13 cellular contexts compared by ENCODE assay signal in genomic region chr17:45424769-45425124, GRCh38. TPM values are rescaled to one million over a fixed set of nuclear protein-coding genes. Genes with fewer than 3 reads are reported as not detected.
DNase-seq lines count a peak whose midpoint lies in the region; ATAC-seq, FAIRE-seq and TF ChIP-seq lines count a peak whose summit lies in the region.
"Had no signal": no experiment of that assay in that cellular context is flagged by ENCODE, and none has a peak within 500 bp of the region (broad histone marks: within the 10 kb centered on the region; RNA-seq: fewer than 3 reads in every experiment).

No MANE protein-coding gene starts in this region.

- POLR2A ChIA-PET in MCF 10A (lab: Yijun Ruan, JAX) = interaction anchor here (1.1 to 2.4 kb wide), 4 partner anchors 8 to 217 kb away, joined by 3 to 10 read pairs (median 5); no protein-coding TSS in a partner anchor

- TF ChIP-seq CTCF in H9 (conservative IDR thresholded peaks at IDR 0.05) (no peak), MCF 10A (IDR thresholded peaks at IDR 0.05; ENCODE audit: unreplicated experiment) (no peak), kidney (IDR thresholded peaks at IDR 0.05; ENCODE audit: borderline replicate concordance, extremely low read depth, insufficient read depth) (no peak), tibial nerve (IDR thresholded peaks at IDR 0.05) (no peak)

- intact Hi-C loops in MCF 10A (cut with micrococcal nuclease) = loop anchor here (5.0 kb wide), 1 partner anchor 428 kb away; no protein-coding TSS in a partner anchor
- intact Hi-C loops in kidney (cut with DNase I) = no loop called here

- H2BK15ac ChIP-seq in H9 (ENCODE audit: low read depth, low read length) = no peak overlapping the region

- no peak overlapping the region for H2BK20ac ChIP-seq in H9 (ENCODE audit: low read depth, low read length, poor library complexity, severe bottlenecking)

- H4K5ac ChIP-seq in H9 (ENCODE audit: insufficient read length, low read depth, low read length) = no peak overlapping the region

- H3K27ac ChIP-seq in H9 (ENCODE audit: insufficient read length, low read depth, low read length) (no peak overlapping the region), kidney (ENCODE audit: low read depth in 2 of 2, low read length in 2 of 2) (peak overlapping the region; percentile 57 to 59), skin epidermis (peak overlapping the region in 12 of 21 experiments; percentile 8 to 73 (median 64)), tibial nerve (peak overlapping the region in 1 of 4 donors; percentile 77)

- H3K23ac ChIP-seq in H9 (ENCODE audit: insufficient read length, low read depth, low read length) = no peak overlapping the region

- H3K9ac ChIP-seq in H9 (ENCODE audit: extremely low read depth, insufficient read length, low read length) (no peak overlapping the region), kidney (ENCODE audit: low read length in 2 of 2) (peak overlapping the region in 1 of 2 donors; percentile 69)

- no TSS peak for BruUV-seq in MCF 10A (replicated peaks; lab: Mats Ljungman, UMichigan)

- H2BK5ac ChIP-seq in H9 (ENCODE audit: insufficient read length, low read length) = no peak overlapping the region

- H3K79me1 ChIP-seq in H9 (ENCODE audit: insufficient read depth, low read depth, low read length, poor library complexity, severe bottlenecking) = no peaks in the 10 kb centered on the region

- no peaks in the 10 kb centered on the region for H3K36me3 ChIP-seq in kidney (ENCODE audit: control insufficient read depth in 1 of 2, insufficient read depth in 2 of 2, low read length in 2 of 2)
- no peaks in the 10 kb centered on the region for H3K36me3 ChIP-seq in tibial nerve

- peaks cover 25 to 33% of the 10 kb centered on the region in 2 experiments for H3K4me1 Mint-ChIP-seq in H9
- H3K4me1 Mint-ChIP-seq in MCF 10A (ENCODE audit: insufficient read depth, unreplicated experiment) = peaks cover 28% of the 10 kb centered on the region
- peaks cover 8 to 15% of the 10 kb centered on the region in 2 donors for H3K4me1 Mint-ChIP-seq in effector memory CD8-positive, alpha-beta T cell (ENCODE audit: low read depth in 2 of 2)

- H3K79me2 ChIP-seq in H9 (ENCODE audit: insufficient read depth, low read length) = no peaks in the 10 kb centered on the region

- H2AFZ ChIP-seq in H9 (ENCODE audit: low read length) = no peak overlapping the region

- no peak overlapping the region for H3K14ac ChIP-seq in H9 (ENCODE audit: insufficient read depth, low read length)

- H3K36me3 Mint-ChIP-seq in H9 (ENCODE audit: insufficient read depth in 1 of 3, low read depth in 3 of 3) (peaks cover 0 to 6% (median 3%) of the 10 kb centered on the region in 3 experiments; a peak in 3 of 7 replicates), MCF 10A (ENCODE audit: insufficient read depth, unreplicated experiment) (peaks cover 32% of the 10 kb centered on the region)
- H3K36me3 Mint-ChIP-seq in effector memory CD8-positive, alpha-beta T cell (ENCODE audit: insufficient read depth) = no peaks in the 10 kb centered on the region

- TF ChIP-seq EP300 in tibial nerve (IDR thresholded peaks at IDR 0.05) = no peak

- peak overlapping the region in 2 of 3 experiments; percentile 9 to 70; a peak in 3 of 7 replicates for H3K27ac Mint-ChIP-seq in H9
- peak overlapping the region; percentile 50 for H3K27ac Mint-ChIP-seq in MCF 10A (ENCODE audit: low read depth, unreplicated experiment)
- no peak overlapping the region for H3K27ac Mint-ChIP-seq in effector memory CD8-positive, alpha-beta T cell

- H2BK12ac ChIP-seq in H9 (ENCODE audit: insufficient read length, low read depth, low read length) = no peak overlapping the region

- H3K9me3 ChIP-seq in H9 (ENCODE audit: control insufficient read depth, low read depth, low read length) (no peaks in the 10 kb centered on the region), kidney (ENCODE audit: control insufficient read depth in 1 of 2, low read length in 2 of 2) (no peaks in the 10 kb centered on the region), tibial nerve (no peaks in the 10 kb centered on the region)

- WGBS in H9 (ENCODE audit: extremely low coverage, insufficient read length, low lambda C conversion rate) = no CpG with 5 or more reads among the region's 6 CpGs
- WGBS in tibial nerve, 2 donors = 84 to 92% methylated on average over 6 of the region's 6 CpGs

- no peak overlapping the region for H2AK5ac ChIP-seq in H9 (ENCODE audit: insufficient read length, low read length)

- H3K4ac ChIP-seq in H9 (ENCODE audit: low read depth, low read length) = no peak overlapping the region

- peaks cover 5% of the 10 kb centered on the region for H3K23me2 ChIP-seq in H9 (ENCODE audit: insufficient read length, low read depth, low read length, poor library complexity, severe bottlenecking)

- no peak overlapping the region for H4K91ac ChIP-seq in H9 (ENCODE audit: insufficient read length, low read depth, low read length)

- H3K4me3 ChIP-seq in kidney (ENCODE audit: low read length in 2 of 2) = peak overlapping the region; percentile 18 to 64
- H3K4me3 ChIP-seq in skin epidermis = no peak overlapping the region
- peak overlapping the region in 1 of 4 donors; percentile 21 for H3K4me3 ChIP-seq in tibial nerve

- H3K27me3 Mint-ChIP-seq in H9 (ENCODE audit: low read depth) = peaks cover 37% of the 10 kb centered on the region
- H3K27me3 Mint-ChIP-seq in MCF 10A (ENCODE audit: insufficient read depth, unreplicated experiment) = no peaks in the 10 kb centered on the region
- no peaks in the 10 kb centered on the region for H3K27me3 Mint-ChIP-seq in effector memory CD8-positive, alpha-beta T cell

- no peak for DNase-seq in H9
- no peak for DNase-seq in MCF 10A (ENCODE audit: unreplicated experiment)
- no peak for DNase-seq in kidney
- DNase-seq in NCI-H2081 (lab: John Stamatoyannopoulos, UW) = no peak
- DNase-seq in effector memory CD8-positive, alpha-beta T cell = no peak
- no peak for DNase-seq in tibial nerve (ENCODE audit: low spot score in 2 of 2)
- no peak for DNase-seq in DMS53 treated with DMSO at 0.1 percent for 48 hours (lab: John Stamatoyannopoulos, UW; ENCODE audit: unreplicated experiment)
- DNase-seq: activated naive CD4-positive, alpha-beta T cell treated with Interleukin-2 at 50 U/mL for 16 hours; cerebellar nuclear complex; stimulated activated CD4-positive, alpha-beta T cell treated with anti-CD3 and anti-CD28 coated beads, Interleukin-15, amount 100 ng/mL, for 24 hours had no signal

- CTCF ChIA-PET in MCF 10A (lab: Yijun Ruan, JAX) = interaction anchor here (0.6 to 1.7 kb wide), 4 partner anchors 21 to 176 kb away, joined by 3 to 5 read pairs (median 4); no protein-coding TSS in a partner anchor

- peak overlapping the region; percentile 53 for H3K4me2 ChIP-seq in H9 (ENCODE audit: insufficient read depth, insufficient read length, low read length)

- no peak for ATAC-seq in effector memory CD8-positive, alpha-beta T cell (replicated peaks)

- H4K20me1 ChIP-seq in H9 (ENCODE audit: control insufficient read depth, insufficient read depth, insufficient read length) = peaks cover 4% of the 10 kb centered on the region

- H3K56ac ChIP-seq in H9 (ENCODE audit: insufficient read length, low read depth, low read length) = no peak overlapping the region

- H3K9me3 Mint-ChIP-seq in H9 (0 out of 5 replicates have a peak, but pooled peaks cover 2% of the 10 kb centered on the region in 2 experiments), MCF 10A (ENCODE audit: unreplicated experiment) (no peaks in the 10 kb centered on the region)
- H3K9me3 Mint-ChIP-seq in effector memory CD8-positive, alpha-beta T cell = no peaks in the 10 kb centered on the region

- peak overlapping the region; percentile 49 to 69 for H3K4me3 Mint-ChIP-seq in H9
- peak overlapping the region; percentile 71 for H3K4me3 Mint-ChIP-seq in MCF 10A (ENCODE audit: unreplicated experiment)
- H3K4me3 Mint-ChIP-seq in effector memory CD8-positive, alpha-beta T cell = no peak overlapping the region

- TF ChIP-seq POLR2A in tibial nerve (IDR thresholded peaks at IDR 0.05) = no peak

- no peak for FAIRE-seq in kidney (lab: Jason Lieb, UNC)
- FAIRE-seq: islet of Langerhans, TTC549 had no signal

- no peak overlapping the region for H2BK120ac ChIP-seq in H9 (ENCODE audit: low read depth, low read length, poor library complexity, severe bottlenecking)

- H3K18ac ChIP-seq in H9 (ENCODE audit: insufficient read length, low read depth, low read length) = no peak overlapping the region

- no peak overlapping the region for H3T11ph ChIP-seq in H9 (ENCODE audit: low read length)

- peaks cover 11% of the 10 kb centered on the region; the same call in 1 of the 2 replicates for H3K27me3 ChIP-seq in H9 (ENCODE audit: insufficient read depth, low read length)
- peaks cover 0 to 15% of the 10 kb centered on the region in 2 donors for H3K27me3 ChIP-seq in tibial nerve

- H3K4me1 ChIP-seq in H9 (ENCODE audit: insufficient read depth, low read length) (no peaks in the 10 kb centered on the region), kidney (ENCODE audit: control insufficient read depth in 1 of 2, insufficient read depth in 1 of 2, low read depth in 1 of 2, low read length in 2 of 2) (peaks cover 4 to 6% of the 10 kb centered on the region in 2 donors), tibial nerve (peaks cover 0 to 21% (median 4%) of the 10 kb centered on the region in 4 donors)

- no peak overlapping the region for H4K8ac ChIP-seq in H9 (replicated peaks; ENCODE audit: insufficient read length, low read depth, low read length)

RNA-seq across cellular contexts. Expression of gene ARHGAP27, which starts 7.9 kb away (rescaled TPM):
- 9.9 and 11.4 TPM in 2 replicates for total RNA-seq in H9 (2021)
- total RNA-seq in MCF 10A (2022) = 30.5 and 47.6 TPM in 2 replicates
- 57.2 TPM for total RNA-seq in kidney
- polyA plus RNA-seq in kidney (ENCODE audit: insufficient read depth, low read depth, low replicate concordance) = 13.3 TPM
- total RNA-seq in tibial nerve = 10 to 100 TPM; 18.4 to 36.3 (median 22.5) TPM

Comparison
In these comparisons a context has a peak if more than half of its experiments do, and no peak if none do; other contexts are left out.
1. H3K27ac Mint-ChIP-seq: peak in H9 (2 of 3) and MCF 10A (single experiment); none in effector memory CD8-positive, alpha-beta T cell (0 of 2).
2. H3K4me3 Mint-ChIP-seq: peak in H9 (2 of 2) and MCF 10A (single experiment); none in effector memory CD8-positive, alpha-beta T cell (0 of 2).
3. H3K4me3 ChIP-seq: peak in kidney (2 of 2); none in skin epidermis (0 of 7).